9 cellular contexts compared by ENCODE assay signal in the genomic region with DNA sequence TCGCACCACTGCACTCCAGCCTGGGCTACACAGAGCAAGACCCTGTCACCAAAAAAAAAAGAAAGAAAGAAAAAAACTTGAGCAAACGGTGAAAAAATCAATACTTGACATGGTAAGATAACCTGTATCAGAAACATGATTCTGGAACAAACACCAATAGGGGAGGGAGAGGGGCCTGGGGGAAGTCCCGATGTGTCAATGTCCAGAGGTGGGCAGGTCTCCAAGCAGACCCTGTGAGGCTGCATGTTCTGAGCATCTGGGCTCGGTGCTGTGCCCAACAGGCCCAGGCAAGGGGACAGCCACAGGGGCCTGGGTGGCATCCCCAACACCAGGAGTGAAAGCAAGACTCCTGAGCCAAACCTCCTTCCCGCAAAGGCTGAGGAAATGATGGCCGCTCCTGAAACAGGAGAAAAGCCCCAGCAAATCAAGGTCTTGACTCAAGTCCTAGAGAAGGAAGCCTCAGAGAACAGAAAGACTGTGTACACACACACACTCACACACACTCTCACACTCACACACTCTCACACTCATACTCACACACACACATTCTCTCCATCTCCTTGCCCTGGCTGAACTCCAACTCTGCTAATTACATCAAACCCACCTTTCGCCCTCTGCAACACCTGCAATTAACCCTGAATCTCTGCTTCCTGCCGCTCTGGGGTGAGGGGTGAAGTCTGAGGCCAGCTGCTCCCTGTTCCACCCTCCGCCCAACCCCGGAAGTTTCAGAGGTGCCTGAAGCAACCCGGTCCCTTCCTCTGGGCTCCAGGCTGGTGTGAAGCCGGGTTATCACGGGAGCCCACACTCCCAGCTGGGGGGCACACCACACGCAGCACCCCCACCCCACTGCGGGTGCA. TPM values are rescaled to one million over a fixed set of nuclear protein-coding genes. Genes with fewer than 3 reads are reported as not detected.
A peak's percentile ranks its signal among the peaks of the same experiment; 100 is the strongest.
DNase-seq lines count a peak whose midpoint lies in the region; ATAC-seq and TF ChIP-seq lines count a peak whose summit lies in the region.
"Had no signal": no experiment of that assay in that cellular context is flagged by ENCODE, and none has a peak within 500 bp of the region (broad histone marks: within the 10 kb centered on the region; RNA-seq: fewer than 3 reads in every experiment).

No MANE protein-coding gene starts in this region.

- H3K4me3 ChIP-seq in DND-41 (ENCODE audit: low read depth in 1 of 2, low read length in 2 of 2) (peak overlapping the region in 1 of 2 experiments; percentile 47; a peak in 2 of 4 replicates), heart right ventricle (peak overlapping the region in 1 of 10 donors; percentile 30)

- TF ChIP-seq CTCF in DND-41 (IDR thresholded peaks at IDR 0.05; ENCODE audit: borderline replicate concordance, extremely low read depth, low read length, poor library complexity, severe bottlenecking): no peak
- no peak for TF ChIP-seq CTCF in heart right ventricle (IDR thresholded peaks at IDR 0.05)

- no peaks in the 10 kb centered on the region for H3K9me3 Mint-ChIP-seq in IgD-negative memory B cell
- no peaks in the 10 kb centered on the region for H3K9me3 Mint-ChIP-seq in activated CD4-positive, alpha-beta T cell treated with anti-CD3 and anti-CD28 coated beads, Interleukin-2, amount 10 ng/mL, durations not matched to agents 24 days and 14 days
- H3K9me3 Mint-ChIP-seq in stimulated activated naive CD8-positive, alpha-beta T cell treated with anti-CD3 and anti-CD28 coated beads, Interleukin-15, Interleukin-2, amounts not matched to agents 100 ng/mL and 50 ng/mL, for 24 hours: no peaks in the 10 kb centered on the region

- H3K4me2 ChIP-seq in DND-41 (ENCODE audit: insufficient read depth, low read length): peak overlapping the region; percentile 70

- no peaks in the 10 kb centered on the region for H3K36me3 Mint-ChIP-seq in IgD-negative memory B cell
- peaks cover 29% of the 10 kb centered on the region for H3K36me3 Mint-ChIP-seq in activated CD4-positive, alpha-beta T cell treated with anti-CD3 and anti-CD28 coated beads, Interleukin-2, amount 10 ng/mL, durations not matched to agents 24 days and 14 days (ENCODE audit: low read depth)
- peaks cover 13% of the 10 kb centered on the region for H3K36me3 Mint-ChIP-seq in stimulated activated naive CD8-positive, alpha-beta T cell treated with anti-CD3 and anti-CD28 coated beads, Interleukin-15, Interleukin-2, amounts not matched to agents 100 ng/mL and 50 ng/mL, for 24 hours (ENCODE audit: low read depth)

- H3K4me1 ChIP-seq in DND-41 (ENCODE audit: insufficient read depth, low read length): peaks cover 50% of the 10 kb centered on the region
- H3K4me1 ChIP-seq in heart right ventricle: peaks cover 3 to 97% (median 50%) of the 10 kb centered on the region in 9 donors

- peaks cover 97% of the 10 kb centered on the region for H3K79me2 ChIP-seq in DND-41 (ENCODE audit: insufficient read depth, low read length)

- H4K20me1 ChIP-seq in DND-41 (ENCODE audit: insufficient read depth, low read length): peaks cover 85% of the 10 kb centered on the region

- no peaks in the 10 kb centered on the region for H3K9me3 ChIP-seq in DND-41 (ENCODE audit: insufficient read depth, low read length, severe bottlenecking)
- H3K9me3 ChIP-seq in heart right ventricle: no peaks in the 10 kb centered on the region

- peaks cover 69 to 79% (median 74%) of the 10 kb centered on the region in 3 donors for H3K4me1 Mint-ChIP-seq in IgD-negative memory B cell
- peaks cover 73% of the 10 kb centered on the region for H3K4me1 Mint-ChIP-seq in activated CD4-positive, alpha-beta T cell treated with anti-CD3 and anti-CD28 coated beads, Interleukin-2, amount 10 ng/mL, durations not matched to agents 24 days and 14 days
- H3K4me1 Mint-ChIP-seq in stimulated activated naive CD8-positive, alpha-beta T cell treated with anti-CD3 and anti-CD28 coated beads, Interleukin-15, Interleukin-2, amounts not matched to agents 100 ng/mL and 50 ng/mL, for 24 hours (ENCODE audit: low read depth): peaks cover 98% of the 10 kb centered on the region

- peak overlapping the region; percentile 41 for H3K9ac ChIP-seq in DND-41 (ENCODE audit: low read depth, low read length)

- H2AFZ ChIP-seq in DND-41 (ENCODE audit: low read depth, low read length): peak overlapping the region; percentile 49; the same call in 1 of the 2 replicates

- H3K4me3 Mint-ChIP-seq in IgD-negative memory B cell: peak overlapping the region; percentile 74 to 90 (median 82)
- peak overlapping the region; percentile 74 for H3K4me3 Mint-ChIP-seq in activated CD4-positive, alpha-beta T cell treated with anti-CD3 and anti-CD28 coated beads, Interleukin-2, amount 10 ng/mL, durations not matched to agents 24 days and 14 days
- H3K4me3 Mint-ChIP-seq in stimulated activated naive CD8-positive, alpha-beta T cell treated with anti-CD3 and anti-CD28 coated beads, Interleukin-15, Interleukin-2, amounts not matched to agents 100 ng/mL and 50 ng/mL, for 24 hours: peak overlapping the region; percentile 83

- WGBS in heart right ventricle, 2 donors: 41 to 44% methylated on average over 15 of the region's 15 CpGs

- H3K36me3 ChIP-seq in DND-41 (ENCODE audit: insufficient read depth, low read length) (peaks cover 10% of the 10 kb centered on the region), heart right ventricle (no peaks in the 10 kb centered on the region)

- peak; percentile 97 for ATAC-seq in DND-41 (ENCODE audit: insufficient read depth, low read depth)
- peak; percentile 69 for ATAC-seq in GM21381 (IDR thresholded peaks at IDR 0.05; ENCODE audit: unreplicated experiment)
- peak in 6 of 8 donors; percentile 46 to 65 (median 54) for ATAC-seq in heart right ventricle
- ATAC-seq: HCT116 had no signal

- H3K27ac Mint-ChIP-seq in IgD-negative memory B cell: peak overlapping the region; percentile 90 to 96 (median 95)
- H3K27ac Mint-ChIP-seq in activated CD4-positive, alpha-beta T cell treated with anti-CD3 and anti-CD28 coated beads, Interleukin-2, amount 10 ng/mL, durations not matched to agents 24 days and 14 days: peak overlapping the region; percentile 92
- H3K27ac Mint-ChIP-seq in stimulated activated naive CD8-positive, alpha-beta T cell treated with anti-CD3 and anti-CD28 coated beads, Interleukin-15, Interleukin-2, amounts not matched to agents 100 ng/mL and 50 ng/mL, for 24 hours: peak overlapping the region; percentile 97

- DNase-seq in DND-41 (peak; percentile 90), heart right ventricle (no peak), NCI-H446 (lab: John Stamatoyannopoulos, UW) (no peak), NCI-H187 treated with DMSO at 0.1 percent for 48 hours (lab: John Stamatoyannopoulos, UW) (no peak)
- DNase-seq in activated CD4-positive, alpha-beta T cell treated with anti-CD3 and anti-CD28 coated beads, Interleukin-2, amount 10 ng/mL, durations not matched to agents 24 days and 14 days: peak; percentile 91

- H3K27me3 Mint-ChIP-seq in IgD-negative memory B cell: no peaks in the 10 kb centered on the region
- no peaks in the 10 kb centered on the region for H3K27me3 Mint-ChIP-seq in activated CD4-positive, alpha-beta T cell treated with anti-CD3 and anti-CD28 coated beads, Interleukin-2, amount 10 ng/mL, durations not matched to agents 24 days and 14 days
- H3K27me3 Mint-ChIP-seq in stimulated activated naive CD8-positive, alpha-beta T cell treated with anti-CD3 and anti-CD28 coated beads, Interleukin-15, Interleukin-2, amounts not matched to agents 100 ng/mL and 50 ng/mL, for 24 hours: no peaks in the 10 kb centered on the region

- intact Hi-C loops in activated CD4-positive, alpha-beta T cell treated with anti-CD3 and anti-CD28 coated beads, Interleukin-2, amount 10 ng/mL, durations not matched to agents 24 days and 14 days (cut with micrococcal nuclease): loop anchor here (1.0 to 2.0 kb wide), 2 partner anchors 14 to 24 kb away; no protein-coding TSS in a partner anchor
- intact Hi-C loops in heart right ventricle (cut with DNase I): no loop called here

- H3K27ac ChIP-seq in DND-41 (ENCODE audit: low read length) (peak overlapping the region; percentile 74), heart right ventricle (peak overlapping the region in 2 of 10 donors; percentile 12 to 67)

- no peaks in the 10 kb centered on the region for H3K27me3 ChIP-seq in DND-41 (ENCODE audit: insufficient read depth, low read length, poor library complexity)
- peaks cover 0 to 38% (median 7%) of the 10 kb centered on the region in 7 donors for H3K27me3 ChIP-seq in heart right ventricle

RNA-seq across cellular contexts. Expression of gene CCDC88C, which starts 20.4 kb away (rescaled TPM):
- polyA plus RNA-seq in IgD-negative memory B cell (30.5 TPM), heart right ventricle (1 to 10 TPM; 2.2 to 5.5 TPM)
- total RNA-seq in activated CD4-positive, alpha-beta T cell treated with anti-CD3 and anti-CD28 coated beads, Interleukin-2, amount 10 ng/mL, durations not matched to agents 24 days and 14 days: 79.7 and 89.9 TPM in 2 replicates
- 1 to 10 TPM; 2.4 to 8.4 (median 4.9) TPM for total RNA-seq in heart right ventricle

Comparison
In these comparisons a context has a peak if more than half of its experiments do, and no peak if none do; other contexts are left out.
1. DNase-seq: peak in DND-41 (single experiment) and activated CD4-positive, alpha-beta T cell treated with anti-CD3 and anti-CD28 coated beads, Interleukin-2, amount 10 ng/mL, durations not matched to agents 24 days and 14 days (single experiment); none in heart right ventricle (0 of 2), NCI-H446 (0 of 2) and NCI-H187 treated with DMSO at 0.1 percent for 48 hours (single experiment).
2. Peak in every context shown above with its lines, with median percentiles within 50 percentile points of each other: ATAC-seq, H3K27ac Mint-ChIP-seq and H3K4me3 Mint-ChIP-seq.